Comparison of ENCODE assay signal across 1 cellular context in the genomic region with DNA sequence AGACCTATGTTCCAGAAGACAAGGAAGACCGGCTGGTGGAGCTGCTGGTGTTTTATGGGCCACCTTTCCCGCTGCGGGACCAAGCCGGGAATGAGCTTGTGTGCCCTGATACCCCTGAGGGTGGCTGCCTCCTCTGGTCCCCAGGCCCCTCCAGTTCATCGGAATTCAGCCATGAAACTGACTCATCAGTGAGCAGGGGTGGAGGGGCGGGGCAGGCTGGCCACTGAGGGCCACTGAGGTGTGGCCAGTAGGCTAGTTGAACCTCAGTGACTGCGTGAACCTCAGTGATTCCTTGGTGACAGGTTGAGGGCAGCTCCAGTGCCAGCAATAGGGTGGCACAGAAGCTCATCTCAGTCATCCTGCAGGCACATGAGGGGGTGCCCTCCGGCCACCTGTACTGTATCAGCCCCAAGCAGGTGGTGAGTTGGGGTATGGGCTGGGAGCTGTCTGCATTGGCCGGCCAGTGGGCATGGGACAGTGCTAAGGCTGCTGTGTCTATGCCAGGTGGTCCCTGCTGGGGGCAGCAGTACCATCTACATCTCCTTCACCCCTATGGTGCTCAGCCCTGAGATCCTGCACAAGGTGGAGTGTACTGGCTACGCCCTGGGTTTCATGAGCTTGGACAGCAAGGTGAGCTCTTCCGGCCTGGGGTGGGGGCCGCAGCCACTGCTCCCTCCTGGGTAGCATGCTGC.
TF ChIP-seq lines count a peak whose summit lies in the region.

No MANE protein-coding gene starts in this region.

TF ChIP-seq in HepG2, 621 proteins besides CTCF, POLR2A, EP300 and RAD21 (continued from another document and continues in another):
- TF ChIP-seq, protein P1, sequence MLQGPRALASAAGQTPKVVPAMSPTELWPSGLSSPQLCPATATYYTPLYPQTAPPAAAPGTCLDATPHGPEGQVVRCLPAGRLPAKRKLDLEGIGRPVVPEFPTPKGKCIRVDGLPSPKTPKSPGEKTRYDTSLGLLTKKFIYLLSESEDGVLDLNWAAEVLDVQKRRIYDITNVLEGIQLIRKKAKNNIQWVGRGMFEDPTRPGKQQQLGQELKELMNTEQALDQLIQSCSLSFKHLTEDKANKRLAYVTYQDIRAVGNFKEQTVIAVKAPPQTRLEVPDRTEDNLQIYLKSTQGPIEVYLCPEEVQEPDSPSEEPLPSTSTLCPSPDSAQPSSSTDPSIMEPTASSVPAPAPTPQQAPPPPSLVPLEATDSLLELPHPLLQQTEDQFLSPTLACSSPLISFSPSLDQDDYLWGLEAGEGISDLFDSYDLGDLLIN (CRISPR knock-in tag; IDR thresholded peaks at IDR 0.05; ENCODE audit: borderline replicate concordance): no peak
- TF ChIP-seq SMC3 (IDR thresholded peaks at IDR 0.05; ENCODE audit: low read length) (no peak), SRY (CRISPR knock-in tag; IDR thresholded peaks at IDR 0.05) (no peak), ZC3H13 (CRISPR knock-in tag; IDR thresholded peaks at IDR 0.05) (no peak; the same call in 1 of the 2 replicates), SOX6 (IDR thresholded peaks at IDR 0.05) (no peak), SOX6 (CRISPR knock-in tag; IDR thresholded peaks at IDR 0.05) (no peak), ZZZ3 (CRISPR knock-in tag; IDR thresholded peaks at IDR 0.05; ENCODE audit: borderline replicate concordance) (no peak), HNRNPLL (IDR thresholded peaks at IDR 0.05; ENCODE audit: low read depth, low read length, poor library complexity, severe bottlenecking) (no peak), TAF15 (IDR thresholded peaks at IDR 0.05; ENCODE audit: low read depth, low read length, poor library complexity, severe bottlenecking) (peak; percentile 6), GABPB1 (CRISPR knock-in tag; IDR thresholded peaks at IDR 0.05) (no peak), TGIF2 (CRISPR knock-in tag; IDR thresholded peaks at IDR 0.05) (no peak), TEAD2 (CRISPR knock-in tag; IDR thresholded peaks at IDR 0.05) (no peak), ZBTB8A (CRISPR knock-in tag; IDR thresholded peaks at IDR 0.05; ENCODE audit: borderline replicate concordance, low read depth) (no peak), JUND (CRISPR knock-in tag; IDR thresholded peaks at IDR 0.05) (no peak), TCF7L2 (IDR thresholded peaks at IDR 0.05; ENCODE audit: low read depth, low read length) (no peak), PAF1 (CRISPR knock-in tag; IDR thresholded peaks at IDR 0.05) (peak; percentile 21; the same call in 1 of the 2 replicates), ZNF652 (CRISPR knock-in tag; IDR thresholded peaks at IDR 0.05; ENCODE audit: borderline replicate concordance, low read depth) (no peak), DPF2 (CRISPR knock-in tag; IDR thresholded peaks at IDR 0.05; ENCODE audit: borderline replicate concordance, low read depth) (no peak), NFE2 (CRISPR knock-in tag; IDR thresholded peaks at IDR 0.05) (no peak), ZNF841 (CRISPR knock-in tag; IDR thresholded peaks at IDR 0.05; ENCODE audit: borderline replicate concordance) (no peak), ZNF354B (CRISPR knock-in tag; IDR thresholded peaks at IDR 0.05) (no peak), NAIF1 (CRISPR knock-in tag; IDR thresholded peaks at IDR 0.05; ENCODE audit: borderline replicate concordance) (no peak), ZNF446 (CRISPR knock-in tag; IDR thresholded peaks at IDR 0.05) (no peak), ZNF879 (CRISPR knock-in tag; IDR thresholded peaks at IDR 0.05) (no peak; the same call in 1 of the 2 replicates), NFKBIZ (CRISPR knock-in tag; IDR thresholded peaks at IDR 0.05) (no peak), CBX5 (CRISPR knock-in tag; IDR thresholded peaks at IDR 0.05; ENCODE audit: borderline replicate concordance) (no peak), ZNF326 (CRISPR knock-in tag; IDR thresholded peaks at IDR 0.05; ENCODE audit: borderline replicate concordance) (peak; percentile 86), NR2F1 (CRISPR knock-in tag; IDR thresholded peaks at IDR 0.05) (no peak), ZNF501 (CRISPR knock-in tag; IDR thresholded peaks at IDR 0.05) (no peak), HNRNPL (IDR thresholded peaks at IDR 0.05; ENCODE audit: low read depth, low read length) (peak; percentile 44; the same call in 1 of the 2 replicates), KDM2A (CRISPR knock-in tag; IDR thresholded peaks at IDR 0.05; ENCODE audit: borderline replicate concordance, low read depth) (peak; percentile 35), TEAD3 (CRISPR knock-in tag; optimal IDR thresholded peaks at IDR 0.05; ENCODE audit: borderline replicate concordance) (no peak), ZNF672 (CRISPR knock-in tag; IDR thresholded peaks at IDR 0.05) (no peak), ZNF143 (CRISPR knock-in tag; IDR thresholded peaks at IDR 0.05) (no peak), KDM1A (CRISPR knock-in tag; IDR thresholded peaks at IDR 0.05) (no peak), KMT2B (CRISPR knock-in tag; IDR thresholded peaks at IDR 0.05) (no peak), MAF1 (CRISPR knock-in tag; IDR thresholded peaks at IDR 0.05; ENCODE audit: borderline replicate concordance) (no peak)
- TF ChIP-seq, protein P2, sequence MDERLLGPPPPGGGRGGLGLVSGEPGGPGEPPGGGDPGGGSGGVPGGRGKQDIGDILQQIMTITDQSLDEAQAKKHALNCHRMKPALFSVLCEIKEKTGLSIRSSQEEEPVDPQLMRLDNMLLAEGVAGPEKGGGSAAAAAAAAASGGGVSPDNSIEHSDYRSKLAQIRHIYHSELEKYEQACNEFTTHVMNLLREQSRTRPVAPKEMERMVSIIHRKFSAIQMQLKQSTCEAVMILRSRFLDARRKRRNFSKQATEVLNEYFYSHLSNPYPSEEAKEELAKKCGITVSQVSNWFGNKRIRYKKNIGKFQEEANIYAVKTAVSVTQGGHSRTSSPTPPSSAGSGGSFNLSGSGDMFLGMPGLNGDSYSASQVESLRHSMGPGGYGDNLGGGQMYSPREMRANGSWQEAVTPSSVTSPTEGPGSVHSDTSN (CRISPR knock-in tag; IDR thresholded peaks at IDR 0.05): no peak
- TF ChIP-seq, protein P3, sequence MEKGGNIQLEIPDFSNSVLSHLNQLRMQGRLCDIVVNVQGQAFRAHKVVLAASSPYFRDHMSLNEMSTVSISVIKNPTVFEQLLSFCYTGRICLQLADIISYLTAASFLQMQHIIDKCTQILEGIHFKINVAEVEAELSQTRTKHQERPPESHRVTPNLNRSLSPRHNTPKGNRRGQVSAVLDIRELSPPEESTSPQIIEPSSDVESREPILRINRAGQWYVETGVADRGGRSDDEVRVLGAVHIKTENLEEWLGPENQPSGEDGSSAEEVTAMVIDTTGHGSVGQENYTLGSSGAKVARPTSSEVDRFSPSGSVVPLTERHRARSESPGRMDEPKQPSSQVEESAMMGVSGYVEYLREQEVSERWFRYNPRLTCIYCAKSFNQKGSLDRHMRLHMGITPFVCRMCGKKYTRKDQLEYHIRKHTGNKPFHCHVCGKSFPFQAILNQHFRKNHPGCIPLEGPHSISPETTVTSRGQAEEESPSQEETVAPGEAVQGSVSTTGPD (CRISPR knock-in tag; IDR thresholded peaks at IDR 0.05): no peak
- TF ChIP-seq, protein P4, sequence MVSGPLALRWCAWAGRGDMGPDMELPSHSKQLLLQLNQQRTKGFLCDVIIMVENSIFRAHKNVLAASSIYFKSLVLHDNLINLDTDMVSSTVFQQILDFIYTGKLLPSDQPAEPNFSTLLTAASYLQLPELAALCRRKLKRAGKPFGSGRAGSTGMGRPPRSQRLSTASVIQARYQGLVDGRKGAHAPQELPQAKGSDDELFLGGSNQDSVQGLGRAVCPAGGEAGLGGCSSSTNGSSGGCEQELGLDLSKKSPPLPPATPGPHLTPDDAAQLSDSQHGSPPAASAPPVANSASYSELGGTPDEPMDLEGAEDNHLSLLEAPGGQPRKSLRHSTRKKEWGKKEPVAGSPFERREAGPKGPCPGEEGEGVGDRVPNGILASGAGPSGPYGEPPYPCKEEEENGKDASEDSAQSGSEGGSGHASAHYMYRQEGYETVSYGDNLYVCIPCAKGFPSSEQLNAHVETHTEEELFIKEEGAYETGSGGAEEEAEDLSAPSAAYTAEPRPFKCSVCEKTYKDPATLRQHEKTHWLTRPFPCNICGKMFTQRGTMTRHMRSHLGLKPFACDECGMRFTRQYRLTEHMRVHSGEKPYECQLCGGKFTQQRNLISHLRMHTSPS (CRISPR knock-in tag; IDR thresholded peaks at IDR 0.05; ENCODE audit: low read depth): no peak
- TF ChIP-seq, protein P5, sequence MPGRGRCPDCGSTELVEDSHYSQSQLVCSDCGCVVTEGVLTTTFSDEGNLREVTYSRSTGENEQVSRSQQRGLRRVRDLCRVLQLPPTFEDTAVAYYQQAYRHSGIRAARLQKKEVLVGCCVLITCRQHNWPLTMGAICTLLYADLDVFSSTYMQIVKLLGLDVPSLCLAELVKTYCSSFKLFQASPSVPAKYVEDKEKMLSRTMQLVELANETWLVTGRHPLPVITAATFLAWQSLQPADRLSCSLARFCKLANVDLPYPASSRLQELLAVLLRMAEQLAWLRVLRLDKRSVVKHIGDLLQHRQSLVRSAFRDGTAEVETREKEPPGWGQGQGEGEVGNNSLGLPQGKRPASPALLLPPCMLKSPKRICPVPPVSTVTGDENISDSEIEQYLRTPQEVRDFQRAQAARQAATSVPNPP (CRISPR knock-in tag; IDR thresholded peaks at IDR 0.05): 0 out of 2 replicates have a peak, but pooled peaks have one; percentile 29
- TF ChIP-seq, protein P6, sequence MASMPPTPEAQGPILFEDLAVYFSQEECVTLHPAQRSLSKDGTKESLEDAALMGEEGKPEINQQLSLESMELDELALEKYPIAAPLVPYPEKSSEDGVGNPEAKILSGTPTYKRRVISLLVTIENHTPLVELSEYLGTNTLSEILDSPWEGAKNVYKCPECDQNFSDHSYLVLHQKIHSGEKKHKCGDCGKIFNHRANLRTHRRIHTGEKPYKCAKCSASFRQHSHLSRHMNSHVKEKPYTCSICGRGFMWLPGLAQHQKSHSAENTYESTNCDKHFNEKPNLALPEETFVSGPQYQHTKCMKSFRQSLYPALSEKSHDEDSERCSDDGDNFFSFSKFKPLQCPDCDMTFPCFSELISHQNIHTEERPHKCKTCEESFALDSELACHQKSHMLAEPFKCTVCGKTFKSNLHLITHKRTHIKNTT (CRISPR knock-in tag; IDR thresholded peaks at IDR 0.05): no peak
- TF ChIP-seq, protein P7, sequence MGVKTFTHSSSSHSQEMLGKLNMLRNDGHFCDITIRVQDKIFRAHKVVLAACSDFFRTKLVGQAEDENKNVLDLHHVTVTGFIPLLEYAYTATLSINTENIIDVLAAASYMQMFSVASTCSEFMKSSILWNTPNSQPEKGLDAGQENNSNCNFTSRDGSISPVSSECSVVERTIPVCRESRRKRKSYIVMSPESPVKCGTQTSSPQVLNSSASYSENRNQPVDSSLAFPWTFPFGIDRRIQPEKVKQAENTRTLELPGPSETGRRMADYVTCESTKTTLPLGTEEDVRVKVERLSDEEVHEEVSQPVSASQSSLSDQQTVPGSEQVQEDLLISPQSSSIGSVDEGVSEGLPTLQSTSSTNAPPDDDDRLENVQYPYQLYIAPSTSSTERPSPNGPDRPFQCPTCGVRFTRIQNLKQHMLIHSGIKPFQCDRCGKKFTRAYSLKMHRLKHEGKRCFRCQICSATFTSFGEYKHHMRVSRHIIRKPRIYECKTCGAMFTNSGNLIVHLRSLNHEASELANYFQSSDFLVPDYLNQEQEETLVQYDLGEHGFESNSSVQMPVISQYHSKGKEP (CRISPR knock-in tag; IDR thresholded peaks at IDR 0.05): no peak
- TF ChIP-seq, protein P8, sequence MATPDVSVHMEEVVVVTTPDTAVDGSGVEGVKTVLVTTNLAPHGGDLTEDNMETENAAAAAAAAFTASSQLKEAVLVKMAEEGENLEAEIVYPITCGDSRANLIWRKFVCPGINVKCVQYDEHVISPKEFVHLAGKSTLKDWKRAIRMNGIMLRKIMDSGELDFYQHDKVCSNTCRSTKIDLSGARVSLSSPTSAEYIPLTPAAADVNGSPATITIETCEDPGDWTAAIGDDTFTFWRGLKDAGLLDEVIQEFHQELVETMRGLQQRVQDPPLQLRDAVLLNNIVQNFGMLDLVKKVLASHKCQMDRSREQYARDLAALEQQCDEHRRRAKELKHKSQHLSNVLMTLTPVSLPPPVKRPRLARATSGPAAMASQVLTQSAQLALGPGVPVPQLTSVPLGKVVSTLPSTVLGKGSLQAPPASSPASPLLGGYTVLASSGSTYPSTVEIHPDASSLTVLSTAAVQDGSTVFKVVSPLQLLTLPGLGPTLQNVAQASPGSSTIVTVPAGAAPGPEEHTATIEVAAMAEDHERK (CRISPR knock-in tag; IDR thresholded peaks at IDR 0.05; ENCODE audit: low read depth): no peak
- TF ChIP-seq, protein P9, sequence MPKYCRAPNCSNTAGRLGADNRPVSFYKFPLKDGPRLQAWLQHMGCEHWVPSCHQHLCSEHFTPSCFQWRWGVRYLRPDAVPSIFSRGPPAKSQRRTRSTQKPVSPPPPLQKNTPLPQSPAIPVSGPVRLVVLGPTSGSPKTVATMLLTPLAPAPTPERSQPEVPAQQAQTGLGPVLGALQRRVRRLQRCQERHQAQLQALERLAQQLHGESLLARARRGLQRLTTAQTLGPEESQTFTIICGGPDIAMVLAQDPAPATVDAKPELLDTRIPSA (CRISPR knock-in tag; IDR thresholded peaks at IDR 0.05; ENCODE audit: borderline replicate concordance): no peak
- TF ChIP-seq, protein P10, sequence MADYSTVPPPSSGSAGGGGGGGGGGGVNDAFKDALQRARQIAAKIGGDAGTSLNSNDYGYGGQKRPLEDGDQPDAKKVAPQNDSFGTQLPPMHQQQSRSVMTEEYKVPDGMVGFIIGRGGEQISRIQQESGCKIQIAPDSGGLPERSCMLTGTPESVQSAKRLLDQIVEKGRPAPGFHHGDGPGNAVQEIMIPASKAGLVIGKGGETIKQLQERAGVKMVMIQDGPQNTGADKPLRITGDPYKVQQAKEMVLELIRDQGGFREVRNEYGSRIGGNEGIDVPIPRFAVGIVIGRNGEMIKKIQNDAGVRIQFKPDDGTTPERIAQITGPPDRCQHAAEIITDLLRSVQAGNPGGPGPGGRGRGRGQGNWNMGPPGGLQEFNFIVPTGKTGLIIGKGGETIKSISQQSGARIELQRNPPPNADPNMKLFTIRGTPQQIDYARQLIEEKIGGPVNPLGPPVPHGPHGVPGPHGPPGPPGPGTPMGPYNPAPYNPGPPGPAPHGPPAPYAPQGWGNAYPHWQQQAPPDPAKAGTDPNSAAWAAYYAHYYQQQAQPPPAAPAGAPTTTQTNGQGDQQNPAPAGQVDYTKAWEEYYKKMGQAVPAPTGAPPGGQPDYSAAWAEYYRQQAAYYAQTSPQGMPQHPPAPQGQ (CRISPR knock-in tag; IDR thresholded peaks at IDR 0.05; ENCODE audit: borderline replicate concordance): no peak
- TF ChIP-seq, protein P11, sequence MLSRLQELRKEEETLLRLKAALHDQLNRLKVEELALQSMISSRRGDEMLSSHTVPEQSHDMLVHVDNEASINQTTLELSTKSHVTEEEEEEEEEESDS (CRISPR knock-in tag; IDR thresholded peaks at IDR 0.05; ENCODE audit: borderline replicate concordance): 0 out of 2 replicates have a peak, but pooled peaks have one; percentile 31
- TF ChIP-seq, protein P12, sequence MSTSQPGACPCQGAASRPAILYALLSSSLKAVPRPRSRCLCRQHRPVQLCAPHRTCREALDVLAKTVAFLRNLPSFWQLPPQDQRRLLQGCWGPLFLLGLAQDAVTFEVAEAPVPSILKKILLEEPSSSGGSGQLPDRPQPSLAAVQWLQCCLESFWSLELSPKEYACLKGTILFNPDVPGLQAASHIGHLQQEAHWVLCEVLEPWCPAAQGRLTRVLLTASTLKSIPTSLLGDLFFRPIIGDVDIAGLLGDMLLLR (CRISPR knock-in tag; IDR thresholded peaks at IDR 0.05): 0 out of 2 replicates have a peak, but pooled peaks have one; percentile 40
- TF ChIP-seq, protein P13, sequence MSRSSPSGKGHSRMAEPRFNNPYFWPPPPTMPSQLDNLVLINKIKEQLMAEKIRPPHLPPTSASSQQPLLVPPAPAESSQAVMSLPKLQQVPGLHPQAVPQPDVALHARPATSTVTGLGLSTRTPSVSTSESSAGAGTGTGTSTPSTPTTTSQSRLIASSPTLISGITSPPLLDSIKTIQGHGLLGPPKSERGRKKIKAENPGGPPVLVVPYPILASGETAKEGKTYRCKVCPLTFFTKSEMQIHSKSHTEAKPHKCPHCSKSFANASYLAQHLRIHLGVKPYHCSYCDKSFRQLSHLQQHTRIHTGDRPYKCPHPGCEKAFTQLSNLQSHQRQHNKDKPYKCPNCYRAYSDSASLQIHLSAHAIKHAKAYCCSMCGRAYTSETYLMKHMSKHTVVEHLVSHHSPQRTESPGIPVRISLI (CRISPR knock-in tag; IDR thresholded peaks at IDR 0.05; ENCODE audit: borderline replicate concordance): no peak
